ENCODE assay signal across 8 cellular contexts in genomic region chr12:49367381-49368239, GRCh38. TPM values are rescaled to one million over a fixed set of nuclear protein-coding genes. Genes with fewer than 3 reads are reported as not detected.
DNase-seq lines count a peak whose midpoint lies in the region; ATAC-seq and TF ChIP-seq lines count a peak whose summit lies in the region.

Gene SPATS2 (plus strand): TSS chr12:49367462. CDS start chr12:49461013, 93,551 bp downstream.

- H3K9me3 Mint-ChIP-seq in CD4-positive, alpha-beta T cell: no peaks in the 10 kb centered on the region
- H3K9me3 Mint-ChIP-seq in naive thymus-derived CD8-positive, alpha-beta T cell: no peaks in the 10 kb centered on the region

- H3K9ac ChIP-seq in SK-N-SH: peak within 1 kb of the TSS; percentile 98

- TF ChIP-seq EP300 in SK-N-SH (IDR thresholded peaks at IDR 0.05; ENCODE audit: borderline replicate concordance in 1 of 2, low read depth in 1 of 2, low read length in 1 of 2): peak in 1 of 2 experiments; percentile 24; a peak in 1 of 4 replicates

- H3K4me3 Mint-ChIP-seq in CD4-positive, alpha-beta T cell: peak within 1 kb of the TSS; percentile 99
- H3K4me3 Mint-ChIP-seq in naive thymus-derived CD8-positive, alpha-beta T cell: peak within 1 kb of the TSS; percentile 75 to 98 (median 93)

- H3K4me3 ChIP-seq in H7 (ENCODE audit: insufficient read depth, low read depth, low read length) (peak within 1 kb of the TSS; percentile 89), SK-N-SH (ENCODE audit: low read depth in 2 of 2, low read length in 1 of 2) (peak within 1 kb of the TSS; percentile 79 to 91)

- no peak for TF ChIP-seq CTCF in CD4-positive, alpha-beta T cell (IDR thresholded peaks at IDR 0.05)
- TF ChIP-seq CTCF in SK-N-SH (IDR thresholded peaks at IDR 0.05): no peak

- TF ChIP-seq POLR2A in erythroblast (IDR thresholded peaks at IDR 0.05; ENCODE audit: low read length): no peak

- CTCF ChIA-PET in CD4-positive, alpha-beta T cell (lab: Charles Lee): interaction anchor here (0.7 to 7.0 kb wide), 10 partner anchors 10 to 744 kb away, joined by 3 to 33 read pairs (median 6); partner anchors contain the start of genes COX14, DNAJC22, PRPF40B and TROAP
- CTCF ChIA-PET in SK-N-SH (lab: Yijun Ruan, JAX): interaction anchor here (0.7 to 16.8 kb wide), 8 partner anchors 10 to 213 kb away, joined by 3 to 617 read pairs (median 15); partner anchors contain the start of genes DNAJC22, KCNH3 and TROAP

- H3K27ac ChIP-seq in CD4-positive, alpha-beta T cell (ENCODE audit: low read depth, low read length): peak within 1 kb of the TSS; percentile 66
- peak within 1 kb of the TSS; percentile 90 to 95 for H3K27ac ChIP-seq in SK-N-SH (ENCODE audit: low read depth in 2 of 2, low read length in 1 of 2)

- peak within 1 kb of the TSS; percentile 76 for H3K27ac Mint-ChIP-seq in CD4-positive, alpha-beta T cell
- H3K27ac Mint-ChIP-seq in naive thymus-derived CD8-positive, alpha-beta T cell: peak within 1 kb of the TSS; percentile 77 to 97 (median 96)

- peak within 1 kb of the TSS; percentile 77 for H2AFZ ChIP-seq in SK-N-SH (ENCODE audit: low read depth)

- no peaks in the 10 kb centered on the region for H3K9me3 ChIP-seq in CD4-positive, alpha-beta T cell (ENCODE audit: control insufficient read depth, low read length)
- no peaks in the 10 kb centered on the region for H3K9me3 ChIP-seq in SK-N-SH

- DNase-seq in CD4-positive, alpha-beta T cell: peak in 2 of 10 experiments; percentile 5 to 35
- no peak for DNase-seq in H7
- no peak for DNase-seq in SK-N-SH
- peak; percentile 39 to 46 for DNase-seq in erythroblast (lab: John Stamatoyannopoulos, UW)
- DNase-seq in naive thymus-derived CD8-positive, alpha-beta T cell: peak in 3 of 10 donors; percentile 14 to 89 (median 39)
- no peak for DNase-seq in NCI-H345 (lab: John Stamatoyannopoulos, UW)
- no peak for DNase-seq in MV-4-11 (lab: John Stamatoyannopoulos, UW)

- H3F3A ChIP-seq in SK-N-SH (replicated peaks; ENCODE audit: insufficient read depth): peaks cover 19% of the 10 kb centered on the region

- peak within 1 kb of the TSS; percentile 82 for H3K4me2 ChIP-seq in SK-N-SH

- POLR2A ChIA-PET in CD4-positive, alpha-beta T cell (lab: Charles Lee): interaction anchor here (0.6 to 2.2 kb wide), 33 partner anchors 8 to 1658 kb away, joined by 3 to 24 read pairs (median 5); partner anchors contain the start of genes BCDIN3D, DNAJC22, KCNH3 and MCRS1
- POLR2A ChIA-PET in SK-N-SH (lab: Yijun Ruan, JAX): interaction anchor here (0.6 to 1.6 kb wide), 12 partner anchors 8 to 237 kb away, joined by 3 to 11 read pairs (median 4); partner anchors contain the start of genes TROAP and TUBA1B
- POLR2A ChIA-PET in naive thymus-derived CD8-positive, alpha-beta T cell (lab: Charles Lee): interaction anchor here (0.9 to 1.6 kb wide), 6 partner anchors 136 to 295 kb away, joined by 3 to 6 read pairs (median 5); partner anchors contain the start of genes PRPF40B and TUBA1B

- no peaks in the 10 kb centered on the region for H3K9me2 ChIP-seq in SK-N-SH

- H3K36me3 ChIP-seq in H7 (replicated peaks; ENCODE audit: control insufficient read depth, insufficient read depth, low read length) (no peaks in the 10 kb centered on the region), SK-N-SH (replicated peaks in 1 of 2; ENCODE audit: control insufficient read depth in 1 of 2, insufficient read depth in 2 of 2, low read length in 1 of 2) (peaks cover 0 to 21% of the 10 kb centered on the region in 2 experiments)

- ATAC-seq in CD4-positive, alpha-beta T cell (ENCODE audit: poor library complexity): no peak
- ATAC-seq in naive thymus-derived CD8-positive, alpha-beta T cell: peak in 1 of 2 donors; percentile 43
- no peak for ATAC-seq in GM18861 (IDR thresholded peaks at IDR 0.05; ENCODE audit: unreplicated experiment)

- H4K20me1 ChIP-seq in SK-N-SH (ENCODE audit: insufficient read depth): peaks cover 37% of the 10 kb centered on the region

- H3K27me3 Mint-ChIP-seq in CD4-positive, alpha-beta T cell: no peaks in the 10 kb centered on the region
- H3K27me3 Mint-ChIP-seq in naive thymus-derived CD8-positive, alpha-beta T cell: no peaks in the 10 kb centered on the region

- WGBS in SK-N-SH (ENCODE audit: low lambda C conversion rate): under 1% methylated on average over 44 of the region's 52 CpGs

- no peak for TF ChIP-seq RAD21 in SK-N-SH (IDR thresholded peaks at IDR 0.05; ENCODE audit: low read length)

- H3K27me3 ChIP-seq in CD4-positive, alpha-beta T cell (ENCODE audit: control insufficient read depth, insufficient read depth, low read length): no peaks in the 10 kb centered on the region
- H3K27me3 ChIP-seq in H7 (ENCODE audit: control insufficient read depth, insufficient read depth, low read length): peaks cover 2% of the 10 kb centered on the region; the same call in 1 of the 2 replicates
- no peaks in the 10 kb centered on the region for H3K27me3 ChIP-seq in SK-N-SH (ENCODE audit: insufficient read depth)

- peaks cover 57% of the 10 kb centered on the region for H3K79me2 ChIP-seq in SK-N-SH (ENCODE audit: insufficient read depth)

- peaks cover 9% of the 10 kb centered on the region for H3K36me3 Mint-ChIP-seq in CD4-positive, alpha-beta T cell (ENCODE audit: low read depth)
- no peaks in the 10 kb centered on the region for H3K36me3 Mint-ChIP-seq in naive thymus-derived CD8-positive, alpha-beta T cell

- intact Hi-C loops in CD4-positive, alpha-beta T cell (cut with DNase I, micrococcal nuclease): loop anchor here in 1 of 2 experiments (10.0 kb wide), 1 partner anchor 337 kb away; the partner anchor contains the start of gene FMNL3

- peaks cover 30% of the 10 kb centered on the region for H3K4me1 Mint-ChIP-seq in CD4-positive, alpha-beta T cell (ENCODE audit: low read depth)
- H3K4me1 Mint-ChIP-seq in naive thymus-derived CD8-positive, alpha-beta T cell: peaks cover 11 to 32% (median 28%) of the 10 kb centered on the region in 4 donors

- peaks cover 3 to 6% of the 10 kb centered on the region in 2 experiments; a peak in 3 of 4 replicates for H3K4me1 ChIP-seq in SK-N-SH (ENCODE audit: control insufficient read depth in 1 of 2, insufficient read depth in 2 of 2, low read depth in 1 of 2, low read length in 1 of 2)

TF ChIP-seq in SK-N-SH, 30 proteins besides CTCF, POLR2A, EP300 and RAD21 (continues in another document):
- TF ChIP-seq SIN3A (IDR thresholded peaks at IDR 0.05; ENCODE audit: borderline replicate concordance, low read depth, low read length) (peak; percentile 70; the same call in 1 of the 2 replicates), TCF12 (IDR thresholded peaks at IDR 0.05) (peak; percentile 28; the same call in 1 of the 2 replicates), RCOR1 (IDR thresholded peaks at IDR 0.05; ENCODE audit: low read length) (no peak), YY1 (IDR thresholded peaks at IDR 0.05; ENCODE audit: low read depth) (peak; percentile 37; the same call in 1 of the 2 replicates), POLR2AphosphoS5 (IDR thresholded peaks at IDR 0.05; ENCODE audit: low read depth, low read length) (peak; percentile 74), RFX5 (IDR thresholded peaks at IDR 0.05; ENCODE audit: low read length) (no peak), PBX3 (IDR thresholded peaks at IDR 0.05) (no peak), NRF1 (IDR thresholded peaks at IDR 0.05; ENCODE audit: low read depth, low read length) (no peak), SMC3 (IDR thresholded peaks at IDR 0.05; ENCODE audit: low read depth, low read length) (no peak), TAF1 (IDR thresholded peaks at IDR 0.05; ENCODE audit: borderline replicate concordance, low read depth, low read length) (no peak; the same call in 1 of the 2 replicates), FOXJ3 (CRISPR knock-in tag; IDR thresholded peaks at IDR 0.05) (no peak), MXI1 (IDR thresholded peaks at IDR 0.05; ENCODE audit: low read depth, low read length) (peak; percentile 25; the same call in 1 of the 2 replicates), REST (IDR thresholded peaks at IDR 0.05; ENCODE audit: low read depth, low read length) (peak; percentile 65; the same call in 1 of the 2 replicates)

RNA-seq across cellular contexts. Expression of gene SPATS2, which starts in this region (rescaled TPM):
- total RNA-seq in CD4-positive, alpha-beta T cell: 1 to 10 TPM; 6.1 to 6.4 TPM
- 30.2 and 31.9 TPM in 2 replicates for total RNA-seq in H7 (2014; rRNA removed; shearing (Covaris generic))
- 72.9 and 90.2 TPM in 2 replicates for polyA plus RNA-seq in SK-N-SH (2012; rRNA removed)
- 85.7 and 87.4 TPM in 2 replicates for polyA plus RNA-seq in SK-N-SH (2012; cell fraction: cytosol; rRNA removed)
- 82.4 and 120 TPM in 2 replicates for polyA plus RNA-seq in SK-N-SH (2012; cell fraction: nucleus; rRNA removed)
- 1 to 10 TPM; 5.9 to 6.3 TPM for total RNA-seq in naive thymus-derived CD8-positive, alpha-beta T cell
- polyA plus RNA-seq in naive thymus-derived CD8-positive, alpha-beta T cell: 1 to 10 TPM; 2.7 to 5.7 (median 3.9) TPM

Comparison
In these comparisons a context has a peak if more than half of its experiments do, and no peak if none do; other contexts are left out.
1. RNA of gene SPATS2 (polyA plus RNA-seq): 72.9 to 120 TPM in SK-N-SH; 2.7 to 5.7 TPM in naive thymus-derived CD8-positive, alpha-beta T cell; every median in the first group is over 10 times any median in the second.
2. DNase-seq: peak in erythroblast (2 of 2); none in H7 (single experiment), SK-N-SH (single experiment), NCI-H345 (single experiment) and MV-4-11 (single experiment).